In the genomic region with DNA sequence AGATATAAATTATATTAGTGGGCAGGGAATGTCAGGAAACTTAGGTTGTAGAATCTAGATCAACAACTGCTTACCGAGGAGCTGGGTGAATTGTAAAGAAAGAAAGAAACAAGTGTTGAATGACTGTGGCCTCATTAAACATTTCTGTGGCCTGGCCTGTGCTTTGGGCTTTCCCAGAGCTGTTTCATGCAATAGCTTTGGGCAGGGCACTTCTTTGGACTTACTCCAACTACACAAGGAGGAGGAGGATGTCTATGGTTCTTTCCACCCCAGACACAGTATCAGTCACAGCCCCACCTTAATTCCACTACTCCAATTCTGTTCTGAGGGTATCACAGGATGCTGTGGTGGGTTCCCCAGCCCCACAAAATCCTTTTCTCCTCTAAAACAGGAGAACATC, we compare ENCODE assay signal across 15 cellular contexts. TPM values are rescaled to one million over a fixed set of nuclear protein-coding genes. Genes with fewer than 3 reads are reported as not detected.
DNase-seq lines count a peak whose midpoint lies in the region; ATAC-seq and TF ChIP-seq lines count a peak whose summit lies in the region.
"Had no signal": no experiment of that assay in that cellular context is flagged by ENCODE, and none has a peak within 500 bp of the region (broad histone marks: within the 10 kb centered on the region; RNA-seq: fewer than 3 reads in every experiment).

No MANE protein-coding gene starts in this region.

- H3K27ac ChIP-seq in gastrocnemius medialis (peak overlapping the region; percentile 50 to 79 (median 60)), adrenal gland (no peak overlapping the region)

- H3K27me3 ChIP-seq in gastrocnemius medialis (no peaks in the 10 kb centered on the region), adrenal gland (no peaks in the 10 kb centered on the region)
- H3K27me3 ChIP-seq: heart right ventricle had no signal

- no peak overlapping the region for H3K4me3 ChIP-seq in fibroblast of mammary gland (ENCODE audit: control insufficient read depth, low read depth, low read length)
- no peak overlapping the region for H3K4me3 ChIP-seq in gastrocnemius medialis
- no peak overlapping the region for H3K4me3 ChIP-seq in adrenal gland
- H3K4me3 ChIP-seq: heart right ventricle had no signal

- DNase-seq in GM04503 (ENCODE audit: low read depth) (peak; percentile 61), RPMI7951 (ENCODE audit: low read depth) (peak; percentile 70), fibroblast of mammary gland (ENCODE audit: low read depth) (peak; percentile 37), gastrocnemius medialis (peak; percentile 30 to 52), NCI-H1048 (lab: John Stamatoyannopoulos, UW) (no peak), adrenal gland (no peak), NCI-H1105 (lab: John Stamatoyannopoulos, UW) (no peak)
- DNase-seq: activated CD8-positive, alpha-beta T cell treated with anti-CD3 and anti-CD28 coated beads, Interleukin-2, amount 10 ng/mL, durations not matched to agents 7 days and 5 days; activated naive CD4-positive, alpha-beta T cell treated with anti-CD3 and anti-CD28 coated beads for 36 hours; heart right ventricle; NCI-H187; stimulated activated CD4-positive, alpha-beta T cell treated with anti-CD3 and anti-CD28 coated beads, Interleukin-4, amount 100 ng/mL, for 24 hours; T-helper 17 cell had no signal

- intact Hi-C loops in gastrocnemius medialis (cut with DNase I; ENCODE audit: low total_unique reads) (no loop called here), adrenal gland (cut with DNase I) (no loop called here)

- TF ChIP-seq CTCF in fibroblast of mammary gland (conservative IDR thresholded peaks at IDR 0.05; ENCODE audit: control insufficient read depth, insufficient read depth, low read depth, low read length) = no peak
- no peak for TF ChIP-seq CTCF in gastrocnemius medialis (IDR thresholded peaks at IDR 0.05 in 4 of 5, conservative IDR thresholded peaks at IDR 0.05 in 1 of 5)
- TF ChIP-seq CTCF in adrenal gland (IDR thresholded peaks at IDR 0.05) = no peak

- H3K4me1 ChIP-seq in gastrocnemius medialis (peaks cover 44 to 47% of the 10 kb centered on the region in 2 donors), adrenal gland (replicated peaks in 1 of 2) (no peaks in the 10 kb centered on the region)

- peak; percentile 87 to 92 for ATAC-seq in gastrocnemius medialis
- no peak for ATAC-seq in GM21447 (IDR thresholded peaks at IDR 0.05; ENCODE audit: unreplicated experiment)
- ATAC-seq: activated CD8-positive, alpha-beta T cell treated with anti-CD3 and anti-CD28 coated beads, Interleukin-2, amount 10 ng/mL, durations not matched to agents 7 days and 5 days; HCT116; T-helper 17 cell had no signal

- 76 to 89% (median 87%) methylated on average over 1 of the region's 1 CpG for WGBS in adrenal gland, 4 donors

- no peak for TF ChIP-seq POLR2A in gastrocnemius medialis (IDR thresholded peaks at IDR 0.05)
- no peak for TF ChIP-seq POLR2A in adrenal gland (IDR thresholded peaks at IDR 0.05)

- H3K9me3 ChIP-seq in gastrocnemius medialis = no peaks in the 10 kb centered on the region
- H3K9me3 ChIP-seq in adrenal gland (replicated peaks in 1 of 3) = no peaks in the 10 kb centered on the region
- H3K9me3 ChIP-seq: heart right ventricle had no signal

- in situ Hi-C loops in gastrocnemius medialis (cut with MboI; ENCODE audit: low sequenced_read_pairs in 4 of 4) = no loop called here

- H3K36me3 ChIP-seq in gastrocnemius medialis (no peaks in the 10 kb centered on the region), adrenal gland (replicated peaks in 1 of 2) (no peaks in the 10 kb centered on the region)
- H3K36me3 ChIP-seq: heart right ventricle had no signal

RNA-seq across cellular contexts. Expression of a gene that starts 38.0 kb away (rescaled TPM):
- 4.2 and 6.5 TPM in 2 replicates for total RNA-seq in RPMI7951 (2014; rRNA removed; shearing (Covaris generic))
- total RNA-seq in gastrocnemius medialis (10 to 100 TPM; 16.7 to 27.8 (median 20.3) TPM), adrenal gland (1 to 10 TPM in 7 of 8 donors, under 1 TPM in 1; 0.97 to 6.0 (median 3.6) TPM)
- 1 to 10 TPM in 2 of 3 donors, under 1 TPM in 1; 0.91 to 4.6 (median 2.8) TPM for polyA plus RNA-seq in adrenal gland

Comparison
In these comparisons a context has a peak if more than half of its experiments do, and no peak if none do; other contexts are left out.
1. DNase-seq: peak in GM04503 (single experiment), RPMI7951 (single experiment), fibroblast of mammary gland (single experiment) and gastrocnemius medialis (2 of 2); none in NCI-H1048 (single experiment), adrenal gland (0 of 7) and NCI-H1105 (single experiment).
2. H3K27ac ChIP-seq: peak in gastrocnemius medialis (4 of 4); none in adrenal gland (0 of 5).